Comparison of ENCODE assay signal across 15 cellular contexts in the genomic region with DNA sequence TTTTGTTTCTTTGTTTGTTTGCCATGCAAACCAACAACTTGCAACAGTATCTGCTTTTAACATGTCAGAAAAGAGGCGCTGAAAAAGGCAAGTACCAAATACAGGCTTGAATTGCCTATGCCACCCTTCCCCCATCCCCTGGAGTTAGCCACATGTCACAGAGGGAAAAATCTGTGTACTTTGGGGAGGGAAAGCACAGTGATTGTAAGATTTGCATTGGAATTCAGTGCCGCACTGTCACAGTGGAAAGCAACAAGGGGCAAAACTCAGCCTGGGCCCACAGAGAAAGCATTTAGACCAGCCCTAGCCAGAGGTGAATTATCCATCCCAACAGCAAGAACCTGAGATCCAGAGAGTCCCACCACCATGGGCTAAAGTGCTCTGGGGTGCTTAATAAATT. TPM values are rescaled to one million over a fixed set of nuclear protein-coding genes. Genes with fewer than 3 reads are reported as not detected.
DNase-seq lines count a peak whose midpoint lies in the region; ATAC-seq, FAIRE-seq and TF ChIP-seq lines count a peak whose summit lies in the region.
"Had no signal": no experiment of that assay in that cellular context is flagged by ENCODE, and none has a peak within 500 bp of the region (broad histone marks: within the 10 kb centered on the region; RNA-seq: fewer than 3 reads in every experiment).

No MANE protein-coding gene starts in this region.

- H3K27ac ChIP-seq in CD8-positive, alpha-beta memory T cell (ENCODE audit: low read depth, low read length): peak overlapping the region; percentile 10
- H3K27ac ChIP-seq in K562 (ENCODE audit: extremely low read depth, low read depth, low read length) (peak overlapping the region; percentile 91), mesendoderm (ENCODE audit: low read depth, low read length) (peak overlapping the region; percentile 15), kidney (ENCODE audit: low read depth in 2 of 2, low read length in 2 of 2) (no peak overlapping the region)

- POLR2A ChIA-PET in CD8-positive, alpha-beta memory T cell (lab: Charles Lee): no interaction called here
- POLR2A ChIA-PET in K562 (lab: Yijun Ruan, JAX): no interaction called here

- in situ Hi-C loops in K562 (cut with MboI): no loop called here

- WGBS in K562 (ENCODE audit: insufficient coverage, low coverage, missing lambda C conversion rate): 90% methylated on average over 2 of the region's 2 CpGs
- no CpG with 5 or more reads among the region's 2 CpGs for WGBS in mesendoderm (ENCODE audit: extremely low coverage, insufficient coverage, low lambda C conversion rate)

- H3K9ac ChIP-seq in K562 (ENCODE audit: insufficient read depth in 1 of 2, low read depth in 2 of 2, low read length in 2 of 2): peak overlapping the region; percentile 3 to 64; a peak in 3 of 4 replicates
- no peak overlapping the region for H3K9ac ChIP-seq in mesendoderm (ENCODE audit: low read length)
- H3K9ac ChIP-seq in kidney (ENCODE audit: low read length in 2 of 2): no peak overlapping the region

- H3K4me2 ChIP-seq in K562 (ENCODE audit: insufficient read depth, low read length) (peak overlapping the region; percentile 72), mesendoderm (ENCODE audit: low read length) (no peak overlapping the region)

- no peak for TF ChIP-seq RAD21 in K562 (CRISPR knock-in tag; conservative IDR thresholded peaks at IDR 0.05 in 1 of 2, IDR thresholded peaks at IDR 0.05 in 1 of 2)

- peaks cover 0 to 1% (median 0%) of the 10 kb centered on the region in 3 donors for H3K36me3 Mint-ChIP-seq in CD8-positive, alpha-beta memory T cell
- no peaks in the 10 kb centered on the region for H3K36me3 Mint-ChIP-seq in mesothelial cell of epicardium
- H3K36me3 Mint-ChIP-seq: CD8-positive, alpha-beta T cell had no signal

- H4K5ac ChIP-seq in mesendoderm (ENCODE audit: low read length): no peak overlapping the region

- H2BK120ac ChIP-seq in mesendoderm (ENCODE audit: low read depth, low read length): no peak overlapping the region

- no peak overlapping the region for H3K4me3 Mint-ChIP-seq in CD8-positive, alpha-beta memory T cell
- no peak overlapping the region for H3K4me3 Mint-ChIP-seq in mesothelial cell of epicardium
- H3K4me3 Mint-ChIP-seq: CD8-positive, alpha-beta T cell had no signal

- no peak overlapping the region for H3K4me3 ChIP-seq in CD8-positive, alpha-beta memory T cell (ENCODE audit: low read length)
- H3K4me3 ChIP-seq in K562 (no peak overlapping the region), mesendoderm (ENCODE audit: low read length) (no peak overlapping the region), kidney (ENCODE audit: low read length in 2 of 2) (no peak overlapping the region)
- H3K4me3 ChIP-seq: HAP-1 had no signal

- no peaks in the 10 kb centered on the region for H3K4me1 ChIP-seq in CD8-positive, alpha-beta memory T cell (ENCODE audit: insufficient read depth, low read length)
- H3K4me1 ChIP-seq in K562 (replicated peaks in 1 of 2; ENCODE audit: control insufficient read depth in 2 of 2, insufficient read depth in 2 of 2, low read length in 2 of 2) (peaks cover 7 to 36% of the 10 kb centered on the region in 2 experiments; a peak in 4 of 5 replicates), mesendoderm (ENCODE audit: control insufficient read depth, low read depth, low read length) (peaks cover 12% of the 10 kb centered on the region), kidney (ENCODE audit: control insufficient read depth in 1 of 2, insufficient read depth in 1 of 2, low read depth in 1 of 2, low read length in 2 of 2) (no peaks in the 10 kb centered on the region)
- H3K4me1 ChIP-seq: HAP-1 had no signal

- intact Hi-C loops in K562 (cut with micrococcal nuclease): loop anchor here (2.0 kb wide), 1 partner anchor 115 kb away; the partner anchor contains the start of gene RABGGTB
- intact Hi-C loops in kidney (cut with DNase I): no loop called here

- peak overlapping the region; percentile 5 for H3K4ac ChIP-seq in mesendoderm (ENCODE audit: low read depth, low read length)

- H3K79me1 ChIP-seq in mesendoderm (ENCODE audit: low read length): no peaks in the 10 kb centered on the region

- peaks cover 2 to 30% of the 10 kb centered on the region in 2 donors for H3K27me3 Mint-ChIP-seq in CD8-positive, alpha-beta memory T cell
- no peaks in the 10 kb centered on the region for H3K27me3 Mint-ChIP-seq in mesothelial cell of epicardium (ENCODE audit: low read depth)

- H3K36me3 ChIP-seq in CD8-positive, alpha-beta memory T cell (ENCODE audit: insufficient read depth, low read length): no peaks in the 10 kb centered on the region
- H3K36me3 ChIP-seq in K562 (ENCODE audit: control insufficient read depth, insufficient read depth, low read length): no peaks in the 10 kb centered on the region
- no peaks in the 10 kb centered on the region for H3K36me3 ChIP-seq in mesendoderm (ENCODE audit: control insufficient read depth, insufficient read depth, low read length)
- no peaks in the 10 kb centered on the region for H3K36me3 ChIP-seq in kidney (ENCODE audit: control insufficient read depth in 1 of 2, insufficient read depth in 2 of 2, low read length in 2 of 2)
- H3K36me3 ChIP-seq: HAP-1 had no signal

- peak overlapping the region; percentile 27 for H2BK5ac ChIP-seq in mesendoderm (ENCODE audit: low read length)

- no peak for DNase-seq in CD8-positive, alpha-beta memory T cell
- DNase-seq in K562 (ENCODE audit: extremely low read depth in 1 of 4, low spot score in 3 of 4): peak in 1 of 4 experiments; percentile 12
- peak; percentile 42 for DNase-seq in mesendoderm
- DNase-seq in kidney: no peak
- DNase-seq in mesothelial cell of epicardium (ENCODE audit: low spot score in 2 of 2, unreplicated experiment in 2 of 2): no peak
- DNase-seq in GM19240 (ENCODE audit: insufficient read length, low spot score): no peak
- DNase-seq in SW480 (ENCODE audit: low spot score): no peak
- DNase-seq: CD8-positive, alpha-beta T cell; GF-D8; Karpas-422; NCI-H1417 treated with DMSO at 0.1 percent for 48 hours; NCI-H2029; SHP77 treated with DMSO at 0.1 percent for 48 hours had no signal

- peaks cover 0 to 5% (median 0%) of the 10 kb centered on the region in 5 donors for H3K9me3 Mint-ChIP-seq in CD8-positive, alpha-beta memory T cell
- H3K9me3 Mint-ChIP-seq in mesothelial cell of epicardium: peaks cover 6% of the 10 kb centered on the region
- H3K9me3 Mint-ChIP-seq: CD8-positive, alpha-beta T cell had no signal

- CTCF ChIA-PET in CD8-positive, alpha-beta memory T cell (lab: Charles Lee): no interaction called here
- CTCF ChIA-PET in K562 (lab: Yijun Ruan, JAX; ENCODE audit: low intra/inter-chr PET ratio): no interaction called here

- peak overlapping the region; percentile 69 for H3K18ac ChIP-seq in mesendoderm (ENCODE audit: low read length)

- TF ChIP-seq CTCF in K562 (IDR thresholded peaks at IDR 0.05 in 2 of 3, conservative IDR thresholded peaks at IDR 0.05 in 1 of 3; ENCODE audit: insufficient read depth in 2 of 3, low read depth in 1 of 3, low read length in 3 of 3) (no peak), kidney (IDR thresholded peaks at IDR 0.05; ENCODE audit: borderline replicate concordance, extremely low read depth, insufficient read depth) (no peak), mesothelial cell of epicardium (IDR thresholded peaks at IDR 0.05; ENCODE audit: unreplicated experiment) (no peak)

- no peaks in the 10 kb centered on the region for H3K27me3 ChIP-seq in CD8-positive, alpha-beta memory T cell (ENCODE audit: insufficient read depth, low read length, poor library complexity, severe bottlenecking)
- no peaks in the 10 kb centered on the region for H3K27me3 ChIP-seq in K562 (ENCODE audit: control insufficient read depth in 2 of 2, insufficient read depth in 2 of 2, low read length in 2 of 2)
- H3K27me3 ChIP-seq in mesendoderm (ENCODE audit: insufficient read depth, low read length, poor library complexity): no peaks in the 10 kb centered on the region

- no peaks in the 10 kb centered on the region for H3K9me3 ChIP-seq in CD8-positive, alpha-beta memory T cell (ENCODE audit: low read length)
- H3K9me3 ChIP-seq in K562 (replicated peaks; ENCODE audit: control insufficient read depth, insufficient read depth, low read depth, low read length) (no peaks in the 10 kb centered on the region), kidney (ENCODE audit: control insufficient read depth in 1 of 2, low read length in 2 of 2) (no peaks in the 10 kb centered on the region)
- H3K9me3 ChIP-seq: HAP-1 had no signal

- H3K23ac ChIP-seq in mesendoderm (ENCODE audit: low read length): peak overlapping the region; percentile 29

- BruUV-seq in K562 (replicated peaks; lab: Mats Ljungman, UMichigan): no TSS peak

- H3K9me1 ChIP-seq in K562 (ENCODE audit: control insufficient read depth, insufficient read depth, low read length): no peaks in the 10 kb centered on the region

- no peak for TF ChIP-seq EP300 in K562 (IDR thresholded peaks at IDR 0.05; ENCODE audit: low read length)

- H2BK15ac ChIP-seq in mesendoderm (replicated peaks; ENCODE audit: low read depth): no peak overlapping the region

- no peaks in the 10 kb centered on the region for H3K4me1 Mint-ChIP-seq in CD8-positive, alpha-beta memory T cell
- peaks cover 15% of the 10 kb centered on the region for H3K4me1 Mint-ChIP-seq in mesothelial cell of epicardium

- peaks cover 69% of the 10 kb centered on the region for H3K79me2 ChIP-seq in K562 (ENCODE audit: control insufficient read depth, insufficient read depth, low read length)
- no peaks in the 10 kb centered on the region for H3K79me2 ChIP-seq in mesendoderm (ENCODE audit: control insufficient read depth, insufficient read depth, low read length)

- ATAC-seq in HG03175 (IDR thresholded peaks at IDR 0.05; ENCODE audit: unreplicated experiment) (peak; percentile 3), K562 (peak; percentile 4)
- ATAC-seq: CD8-positive, alpha-beta T cell had no signal

- H3K56ac ChIP-seq in mesendoderm (ENCODE audit: low read length): peak overlapping the region; percentile 57

- FAIRE-seq in K562 (lab: Jason Lieb, UNC): no peak
- FAIRE-seq in kidney (lab: Jason Lieb, UNC): no peak

- TF ChIP-seq POLR2A in K562 (conservative IDR thresholded peaks at IDR 0.05): no peak

- peak overlapping the region in 1 of 8 donors; percentile 63 for H3K27ac Mint-ChIP-seq in CD8-positive, alpha-beta memory T cell
- no peak overlapping the region for H3K27ac Mint-ChIP-seq in mesothelial cell of epicardium
- H3K27ac Mint-ChIP-seq: CD8-positive, alpha-beta T cell had no signal

- H2AK5ac ChIP-seq in mesendoderm (ENCODE audit: low read length): no peak overlapping the region

- no peaks in the 10 kb centered on the region for H4K20me1 ChIP-seq in K562 (replicated peaks; ENCODE audit: control insufficient read depth, insufficient read depth, low read length)

- H2AFZ ChIP-seq in K562 (ENCODE audit: low read depth, low read length): peak overlapping the region; percentile 89

- no peak overlapping the region for H4K8ac ChIP-seq in mesendoderm (ENCODE audit: low read depth, low read length)

RNA-seq across cellular contexts. Expression of gene ACADM, which starts 52.4 kb away (rescaled TPM):
- total RNA-seq in CD8-positive, alpha-beta memory T cell: 10 to 100 TPM; 50.0 to 53.4 TPM
- polyA plus RNA-seq in CD8-positive, alpha-beta memory T cell: 55.4 TPM
- 44.5 and 129 TPM in 2 replicates for total RNA-seq in K562 (2011; cell fraction: chromatin; rRNA removed; ENCODE audit: low replicate concordance)
- 22.8 and 30.1 TPM in 2 replicates for total RNA-seq in K562 (2011; cell fraction: nucleolus; rRNA removed)
- 60.8 and 73.2 TPM in 2 replicates for total RNA-seq in K562 (2011; cell fraction: nucleoplasm; rRNA removed)
- total RNA-seq in K562 (2014; rRNA removed) (80.6 and 109 TPM in 2 replicates), K562 (2014; rRNA removed; fragmentation: Illumina TruSeq; extraction: Trizol) (128 and 155 TPM in 2 replicates), K562 (2015; rRNA removed; fragmentation: Illumina TruSeq; extraction: Trizol) (121 and 128 TPM in 2 replicates), K562 (2021) (77.8 and 82.5 TPM in 2 replicates), kidney (52.1 TPM), mesothelial cell of epicardium (36.4 to 41.8 TPM (median 39.2 TPM) in 3 replicates)
- polyA plus RNA-seq in K562 (2011; rRNA removed) (83.6 and 123 TPM in 2 replicates), K562 (2014; fragmentation: Illumina TruSeq; extraction: Trizol) (128 and 146 TPM in 2 replicates), K562 (2014; fragmentation: Nextera tagmentation; extraction: Ambion mirVana) (100 to 1,000 TPM; 103 to 119 TPM), K562 (2014; rRNA removed) (130 and 156 TPM in 2 replicates), kidney (ENCODE audit: insufficient read depth, low read depth, low replicate concordance) (196 TPM)
- polyA plus RNA-seq in K562 (2011; cell fraction: cytosol; rRNA removed): 18.7 and 34.0 TPM in 2 replicates
- polyA plus RNA-seq in K562 (2011; cell fraction: nucleus; rRNA removed): 28.0 and 40.7 TPM in 2 replicates
- 67.6 and 131 TPM in 2 replicates for polyA plus RNA-seq in K562 (2012)
- 78.5 and 88.1 TPM in 2 replicates for polyA minus RNA-seq in K562 (2011; rRNA and poly(A)+ RNA removed)
- 20.8 and 20.9 TPM in 2 replicates for polyA minus RNA-seq in K562 (2011; cell fraction: cytosol; rRNA and poly(A)+ RNA removed)
- polyA minus RNA-seq in K562 (2011; cell fraction: nucleus; rRNA and poly(A)+ RNA removed): 30.4 and 52.3 TPM in 2 replicates
- polyA plus RNA-seq in mesendoderm (2013, experiment 1 of 2): 28.4 TPM
- 27.9 TPM for polyA plus RNA-seq in mesendoderm (2013, experiment 2 of 2)

Comparison
In these comparisons a context has a peak if more than half of its experiments do, and no peak if none do; other contexts are left out.
1. H3K27ac ChIP-seq: peak in CD8-positive, alpha-beta memory T cell (single experiment), K562 (single experiment) and mesendoderm (single experiment); none in kidney (0 of 2).
2. H3K9ac ChIP-seq: peak in K562 (2 of 2); none in mesendoderm (single experiment) and kidney (0 of 2).